Comparison of ENCODE assay signal across 8 cellular contexts in genomic region chr7:6705959-6706665, GRCh38. TPM values are rescaled to one million over a fixed set of nuclear protein-coding genes. Genes with fewer than 3 reads are reported as not detected.
DNase-seq lines count a peak whose midpoint lies in the region; ATAC-seq and TF ChIP-seq lines count a peak whose summit lies in the region.

No MANE protein-coding gene starts in this region.

- intact Hi-C loops in breast epithelium (cut with DNase I; ENCODE audit: low total_unique reads) = no loop called here

- H3K9me3 Mint-ChIP-seq in T-cell = peaks cover 9 to 16% (median 13%) of the 10 kb centered on the region in 3 donors

- peaks cover 34% of the 10 kb centered on the region for H3K36me3 Mint-ChIP-seq in T-cell

- TF ChIP-seq POLR2A in breast epithelium (IDR thresholded peaks at IDR 0.05) = no peak

- peak overlapping the region; percentile 96 to 99 (median 98) for H3K27ac ChIP-seq in BLaER1 treated with 17β-estradiol and CSF1 and Interleukin-3, amounts not matched to agents 10 nM and 100 nM
- H3K27ac ChIP-seq in breast epithelium = peak overlapping the region; percentile 92 to 94

- peaks cover 0 to 33% (median 10%) of the 10 kb centered on the region in 11 experiments; a peak in 11 of 22 replicates for H4K20me1 ChIP-seq in BLaER1 treated with 17β-estradiol and CSF1 and Interleukin-3, amounts not matched to agents 10 nM and 100 nM

- peak in 23 of 34 experiments; percentile 2 to 38 (median 9) for DNase-seq in T-cell
- no peak for DNase-seq in breast epithelium (ENCODE audit: low spot score in 2 of 2)
- no peak for DNase-seq in kidney epithelial cell (ENCODE audit: low read depth)
- DNase-seq in stimulated activated CD4-positive, alpha-beta T cell treated with anti-CD3 and anti-CD28 coated beads, Interleukin-4, amount 100 ng/mL, for 1 hour = peak; percentile 19
- DNase-seq in DMS153 (lab: John Stamatoyannopoulos, UW) = no peak

- TF ChIP-seq CTCF in breast epithelium (IDR thresholded peaks at IDR 0.05) (no peak), kidney epithelial cell (IDR thresholded peaks at IDR 0.05; ENCODE audit: insufficient read depth, low read length, poor library complexity, severe bottlenecking) (no peak)

- H3K27me3 Mint-ChIP-seq in T-cell = no peaks in the 10 kb centered on the region

- H3K4me3 ChIP-seq in BLaER1 treated with 17β-estradiol and CSF1 and Interleukin-3, amounts not matched to agents 10 nM and 100 nM = peak overlapping the region; percentile 91 to 100 (median 97)
- H3K4me3 ChIP-seq in breast epithelium (peak overlapping the region; percentile 80 to 99 (median 97)), kidney epithelial cell (ENCODE audit: low read depth, low read length) (peak overlapping the region; percentile 82)

- POLR2A ChIA-PET in T-cell (lab: Charles Lee) = no interaction called here

- peak overlapping the region; percentile 89 to 92 (median 92) for H3K4me3 Mint-ChIP-seq in T-cell

- CTCF ChIA-PET in T-cell (lab: Charles Lee) = no interaction called here

- H3K4me2 ChIP-seq in BLaER1 treated with 17β-estradiol and CSF1 and Interleukin-3, amounts not matched to agents 10 nM and 100 nM = peak overlapping the region; percentile 82 to 93 (median 88)

- H3K9me3 ChIP-seq in BLaER1 treated with 17β-estradiol and CSF1 and Interleukin-3, amounts not matched to agents 10 nM and 100 nM (replicated peaks in 1 of 11) = peaks cover 56 to 87% (median 78%) of the 10 kb centered on the region in 11 experiments
- peaks cover 7 to 9% of the 10 kb centered on the region in 2 donors for H3K9me3 ChIP-seq in breast epithelium

- H3K4me1 ChIP-seq in BLaER1 treated with 17β-estradiol and CSF1 and Interleukin-3, amounts not matched to agents 10 nM and 100 nM = peaks cover 8 to 38% (median 16%) of the 10 kb centered on the region in 10 experiments; a peak in 19 of 20 replicates
- peaks cover 4 to 5% of the 10 kb centered on the region in 2 donors for H3K4me1 ChIP-seq in breast epithelium

- peak overlapping the region; percentile 75 to 87 for H3K27ac Mint-ChIP-seq in T-cell

- ATAC-seq in GM19351 (IDR thresholded peaks at IDR 0.05; ENCODE audit: unreplicated experiment) (peak; percentile 27), HG03432 (IDR thresholded peaks at IDR 0.05; ENCODE audit: unreplicated experiment) (peak; percentile 35), T-cell (replicated peaks in 1 of 4) (peak; percentile 24 to 42 (median 32))

- no peaks in the 10 kb centered on the region; a peak in 1 of 22 replicates for H3K27me3 ChIP-seq in BLaER1 treated with 17β-estradiol and CSF1 and Interleukin-3, amounts not matched to agents 10 nM and 100 nM
- H3K27me3 ChIP-seq in breast epithelium (no peaks in the 10 kb centered on the region), kidney epithelial cell (ENCODE audit: control insufficient read depth, insufficient read depth, low read length) (no peaks in the 10 kb centered on the region)

- H3K9ac ChIP-seq in BLaER1 treated with 17β-estradiol and CSF1 and Interleukin-3, amounts not matched to agents 10 nM and 100 nM = peak overlapping the region; percentile 97 to 100 (median 99)

- peaks cover 47 to 57% (median 48%) of the 10 kb centered on the region in 3 donors for H3K4me1 Mint-ChIP-seq in T-cell

- H3K36me3 ChIP-seq in BLaER1 treated with 17β-estradiol and CSF1 and Interleukin-3, amounts not matched to agents 10 nM and 100 nM = peaks cover 40 to 42% (median 41%) of the 10 kb centered on the region in 11 experiments
- H3K36me3 ChIP-seq in breast epithelium = peaks cover 7% of the 10 kb centered on the region
- peaks cover 5% of the 10 kb centered on the region for H3K36me3 ChIP-seq in kidney epithelial cell (ENCODE audit: control insufficient read depth, insufficient read depth, low read length)

RNA-seq across cellular contexts. Expression of gene ZNF12, which starts 0.6 kb away (rescaled TPM):
- total RNA-seq in T-cell = 10 to 100 TPM; 25.1 to 49.7 (median 41.6) TPM
- total RNA-seq in breast epithelium = 10 to 100 TPM; 20.6 to 43.0 (median 25.2) TPM
- 16.1 and 18.5 TPM in 2 replicates for total RNA-seq in kidney epithelial cell

RNA-seq across cellular contexts. Expression of gene RSPH10B2, which starts 47.8 kb away (rescaled TPM):
- 1 to 10 TPM in 1 of 5 donors, under 1 TPM in 2, not detected in 2; 0.09 to 1.0 (median 0.44) TPM for total RNA-seq in T-cell
- under 1 TPM in 1 of 3 donors, not detected in 2; 0.44 TPM for total RNA-seq in breast epithelium
- total RNA-seq in kidney epithelial cell = 0.96 TPM in 1 of 2 replicates, not detected in the other

Comparison
In these comparisons a context has a peak if more than half of its experiments do, and no peak if none do; other contexts are left out.
1. DNase-seq: peak in T-cell (23 of 34) and stimulated activated CD4-positive, alpha-beta T cell treated with anti-CD3 and anti-CD28 coated beads, Interleukin-4, amount 100 ng/mL, for 1 hour (single experiment); none in breast epithelium (0 of 2), kidney epithelial cell (single experiment) and DMS153 (single experiment).
2. Peak in every context shown above with its lines, with median percentiles within 50 percentile points of each other: H3K4me3 ChIP-seq and ATAC-seq.